16 cellular contexts compared by ENCODE assay signal in genomic region chr15:66824374-66824773, GRCh38.
"Had no signal": no experiment of that assay in that cellular context is flagged by ENCODE, and none has a peak within 500 bp of the region (broad histone marks: within the 10 kb centered on the region; RNA-seq: fewer than 3 reads in every experiment).

No MANE protein-coding gene starts in this region.

- H3K9me3 ChIP-seq: colonic mucosa, esophagus squamous epithelium, gastroesophageal sphincter, right atrium auricular region, thyroid gland, upper lobe of left lung had no signal

- H3K27me3 ChIP-seq: cardiac muscle cell, colonic mucosa, gastroesophageal sphincter, right atrium auricular region, thyroid gland, upper lobe of left lung had no signal

- DNase-seq: colonic mucosa; dermis blood vessel endothelial cell; esophagus squamous epithelium; foreskin fibroblast; glutamatergic neuron; mesenchymal stem cell; naive B cell; stimulated activated CD4-positive, alpha-beta T cell treated with anti-CD3 and anti-CD28 coated beads, Interleukin-2, amount 100 ng/mL, for 48 hours; stimulated activated naive CD4-positive, alpha-beta T cell treated with Interleukin-2 at 50 U/mL for 16 hours; thyroid gland had no signal

- H3K4me3 ChIP-seq: cardiac muscle cell, colonic mucosa, esophagus squamous epithelium, gastroesophageal sphincter, lung, right atrium auricular region, smooth muscle cell, thyroid gland, upper lobe of left lung had no signal

- ATAC-seq: gastroesophageal sphincter had no signal

- H3K4me1 ChIP-seq: colonic mucosa, esophagus squamous epithelium, gastroesophageal sphincter, right atrium auricular region, thyroid gland, upper lobe of left lung had no signal

- H3K36me3 ChIP-seq: cardiac muscle cell, colonic mucosa, esophagus squamous epithelium, gastroesophageal sphincter, right atrium auricular region, thyroid gland, upper lobe of left lung had no signal

- H3K27ac ChIP-seq: cardiac muscle cell, colonic mucosa, esophagus squamous epithelium, gastroesophageal sphincter, right atrium auricular region, thyroid gland, upper lobe of left lung had no signal
